In genomic region chr1:16716691-16717173, GRCh38 we compare ENCODE assay signal across 12 cellular contexts. TPM values are rescaled to one million over a fixed set of nuclear protein-coding genes. Genes with fewer than 3 reads are reported as not detected.
DNase-seq lines count a peak whose midpoint lies in the region; ATAC-seq and TF ChIP-seq lines count a peak whose summit lies in the region.
"Had no signal": no experiment of that assay in that cellular context is flagged by ENCODE, and none has a peak within 500 bp of the region (broad histone marks: within the 10 kb centered on the region; RNA-seq: fewer than 3 reads in every experiment).

No MANE protein-coding gene starts in this region.

- in situ Hi-C loops in T47D (cut with HindIII; ENCODE audit: low pct_unique_long_range_greater_than_20kb, low sequenced_read_pairs) = no loop called here

- H3K9me3 ChIP-seq in aorta (ENCODE audit: control insufficient read depth, low read length) = no peaks in the 10 kb centered on the region

- H3K4me3 ChIP-seq in aorta (ENCODE audit: low read length in 2 of 2) = no peak overlapping the region
- H3K4me3 ChIP-seq: lung had no signal

- no peaks in the 10 kb centered on the region for H3K36me3 Mint-ChIP-seq in MCF 10A (ENCODE audit: insufficient read depth, unreplicated experiment)

- POLR2A ChIA-PET in MCF 10A (lab: Yijun Ruan, JAX) = interaction anchor here (0.6 kb wide), 2 partner anchors 8 to 90 kb away, joined by 3 to 4 read pairs; no protein-coding TSS in a partner anchor

- BruUV-seq in MCF 10A (replicated peaks; lab: Mats Ljungman, UMichigan) = no TSS peak

- intact Hi-C loops in MCF 10A (cut with micrococcal nuclease) (no loop called here), aorta (cut with DNase I) (no loop called here)

- no peaks in the 10 kb centered on the region for H3K4me1 ChIP-seq in aorta (ENCODE audit: control insufficient read depth in 1 of 2, insufficient read depth in 2 of 2, low read length in 2 of 2)

- no peak overlapping the region for H3K27ac Mint-ChIP-seq in MCF 10A (ENCODE audit: low read depth, unreplicated experiment)

- WGBS in aorta, 2 donors = 85 to 86% methylated on average over 3 of the region's 3 CpGs

- no peak overlapping the region for H3K27ac ChIP-seq in aorta (ENCODE audit: low read depth in 1 of 2, low read length in 2 of 2)

- TF ChIP-seq CTCF in MCF 10A (IDR thresholded peaks at IDR 0.05; ENCODE audit: unreplicated experiment) = no peak

- no peaks in the 10 kb centered on the region for H3K27me3 ChIP-seq in aorta (ENCODE audit: control insufficient read depth in 1 of 2, insufficient read depth in 2 of 2, low read length in 1 of 2)

- H3K4me1 Mint-ChIP-seq in MCF 10A (ENCODE audit: insufficient read depth, unreplicated experiment) = no peaks in the 10 kb centered on the region

- no peak for ATAC-seq in aorta (ENCODE audit: low FRiP score)
- no peak for ATAC-seq in HG02588 (IDR thresholded peaks at IDR 0.05; ENCODE audit: unreplicated experiment)

- H3K36me3 ChIP-seq in aorta (ENCODE audit: control insufficient read depth in 1 of 2, insufficient read depth in 2 of 2, low read length in 1 of 2) = no peaks in the 10 kb centered on the region

- H3K9me3 Mint-ChIP-seq in MCF 10A (ENCODE audit: unreplicated experiment) = no peaks in the 10 kb centered on the region

- peaks cover 12% of the 10 kb centered on the region for H3K27me3 Mint-ChIP-seq in MCF 10A (ENCODE audit: insufficient read depth, unreplicated experiment)

- peak; percentile 82 to 97 for DNase-seq in T47D (ENCODE audit: low read depth in 1 of 2, low spot score in 1 of 2)
- DNase-seq in MCF 10A (ENCODE audit: unreplicated experiment) = no peak
- peak; percentile 1 for DNase-seq in astrocyte of the hippocampus (ENCODE audit: low read depth, low spot score)
- peak; percentile 28 for DNase-seq in left kidney (ENCODE audit: low read depth, low spot score)
- peak; percentile 42 to 76 for DNase-seq in aorta
- no peak for DNase-seq in NCI-H1436 (lab: John Stamatoyannopoulos, UW)
- no peak for DNase-seq in SKM-1 treated with dmso at 0.1 percent for 144 hours (lab: John Stamatoyannopoulos, UW; ENCODE audit: unreplicated experiment)
- DNase-seq: DND-41, hippocampal formation, occipital lobe had no signal

- CTCF ChIA-PET in MCF 10A (lab: Yijun Ruan, JAX) = interaction anchor here (0.6 kb wide), 1 partner anchor 993 kb away, joined by 4 read pairs; no protein-coding TSS in a partner anchor

- no peak overlapping the region for H3K4me3 Mint-ChIP-seq in MCF 10A (ENCODE audit: unreplicated experiment)

RNA-seq across cellular contexts. Expression of gene RNU1-4, which starts 23.6 kb away (rescaled TPM):
- total RNA-seq in MCF 10A (2022) (1,539 and 1,606 TPM in 2 replicates), aorta (1,000 to 10,000 TPM; 7,231 to 8,154 TPM)
- polyA plus RNA-seq in aorta = not detected
- polyA plus RNA-seq: lung had no signal

RNA-seq across cellular contexts. Expression of gene RNU1-3, which starts 50.0 kb away (rescaled TPM):
- total RNA-seq in MCF 10A (2022) (1,539 and 1,606 TPM in 2 replicates), aorta (1,000 to 10,000 TPM; 7,231 to 8,154 TPM)
- not detected for polyA plus RNA-seq in aorta
- polyA plus RNA-seq: lung had no signal

Comparison
In these comparisons a context has a peak if more than half of its experiments do, and no peak if none do; other contexts are left out.
1. DNase-seq: peak in T47D (2 of 2), astrocyte of the hippocampus (single experiment), left kidney (single experiment) and aorta (2 of 2); none in MCF 10A (single experiment), NCI-H1436 (single experiment) and SKM-1 treated with dmso at 0.1 percent for 144 hours (single experiment).